In the genomic region with DNA sequence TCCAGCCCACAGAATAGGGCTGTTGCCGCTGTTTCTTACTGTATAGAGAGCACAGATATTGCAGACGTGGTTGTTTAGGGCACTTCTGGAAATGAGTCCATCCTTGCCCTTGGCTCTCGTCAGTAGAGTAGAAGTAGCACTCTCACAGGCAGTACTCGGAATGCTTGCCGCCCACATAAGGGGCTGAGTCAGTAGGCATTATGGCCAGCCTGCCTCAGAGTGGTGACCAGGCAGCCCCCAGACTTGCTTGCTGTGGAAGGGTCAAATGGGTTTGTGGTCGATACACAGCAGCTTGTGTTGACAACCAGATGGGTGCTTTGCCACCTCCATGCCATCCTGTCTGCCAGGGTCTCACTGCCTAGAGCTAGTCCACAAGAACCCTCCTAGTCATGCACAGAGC, we compare ENCODE assay signal across 26 cellular contexts.
"Had no signal": no experiment of that assay in that cellular context is flagged by ENCODE, and none has a peak within 500 bp of the region (broad histone marks: within the 10 kb centered on the region; RNA-seq: fewer than 3 reads in every experiment).

No MANE protein-coding gene starts in this region.

- H3K27ac ChIP-seq: body of pancreas, left lung, prostate gland, suprapubic skin, transverse colon, uterus had no signal

- H3K9me3 Mint-ChIP-seq: activated B cell treated with CpG ODN at 0.5 μM for 24 hours; activated naive CD8-positive, alpha-beta T cell treated with anti-CD3 and anti-CD28 coated beads, Interleukin-2, amount 10 ng/mL, durations not matched to agents 7 days and 5 days; activated T-cell treated with anti-CD3 and anti-CD28 coated beads, Interleukin-2, amount 50 U/mL, for 4 hours; dendritic cell treated with granulocyte-macrophage colony-stimulating factor and Interleukin-4, amounts not matched to agents 40 ng/mL and 50 ng/mL, for 4 days; naive thymus-derived CD4-positive, alpha-beta T cell; neural crest cell; stimulated activated naive CD8-positive, alpha-beta T cell treated with anti-CD3 and anti-CD28 coated beads, Interleukin-15, Interleukin-2, amounts not matched to agents 100 ng/mL and 50 ng/mL, for 24 hours had no signal

- H3K27me3 Mint-ChIP-seq: activated B cell treated with CpG ODN at 0.5 μM for 24 hours; activated naive CD8-positive, alpha-beta T cell treated with anti-CD3 and anti-CD28 coated beads, Interleukin-2, amount 10 ng/mL, durations not matched to agents 7 days and 5 days; dendritic cell treated with granulocyte-macrophage colony-stimulating factor and Interleukin-4, amounts not matched to agents 40 ng/mL and 50 ng/mL, for 4 days; naive thymus-derived CD4-positive, alpha-beta T cell; stimulated activated naive CD8-positive, alpha-beta T cell treated with anti-CD3 and anti-CD28 coated beads, Interleukin-15, Interleukin-2, amounts not matched to agents 100 ng/mL and 50 ng/mL, for 24 hours had no signal

- H3K4me3 ChIP-seq: body of pancreas, left lung, lung, prostate gland, suprapubic skin, transverse colon, uterus had no signal

- H3K27me3 ChIP-seq: body of pancreas, left lung, suprapubic skin, transverse colon, uterus had no signal

- H3K4me1 Mint-ChIP-seq: neural crest cell had no signal

- H3K27ac Mint-ChIP-seq: activated B cell treated with CpG ODN at 0.5 μM for 24 hours; activated naive CD8-positive, alpha-beta T cell treated with anti-CD3 and anti-CD28 coated beads, Interleukin-2, amount 10 ng/mL, durations not matched to agents 7 days and 5 days; dendritic cell treated with granulocyte-macrophage colony-stimulating factor and Interleukin-4, amounts not matched to agents 40 ng/mL and 50 ng/mL, for 4 days; stimulated activated naive CD8-positive, alpha-beta T cell treated with anti-CD3 and anti-CD28 coated beads, Interleukin-15, Interleukin-2, amounts not matched to agents 100 ng/mL and 50 ng/mL, for 24 hours had no signal

- H3K9me3 ChIP-seq: body of pancreas, left lung, prostate gland, suprapubic skin, transverse colon, uterus had no signal

- H3K36me3 ChIP-seq: prostate gland, uterus had no signal

- DNase-seq: activated B cell treated with CpG ODN at 0.5 μM for 24 hours; activated CD4-positive, alpha-beta T cell treated with anti-CD3 and anti-CD28 coated beads for 4 hours; activated CD4-positive, alpha-beta T cell treated with anti-CD3 and anti-CD28 coated beads, Interleukin-2, amount 50 U/mL, for 48 hours; activated CD8-positive, alpha-beta memory T cell treated with anti-CD3 and anti-CD28 coated beads, Interleukin-2, amount 50 U/mL, for 48 hours; activated naive CD4-positive, alpha-beta T cell treated with Interleukin-2 at 50 U/mL for 16 hours; activated naive CD8-positive, alpha-beta T cell treated with anti-CD3 and anti-CD28 coated beads, Interleukin-2, amount 10 ng/mL, durations not matched to agents 7 days and 5 days; activated T-cell treated with anti-CD3 and anti-CD28 coated beads, Interleukin-2, amount 50 U/mL, for 4 hours; amygdala; body of pancreas; effector CD4-positive, alpha-beta T cell; foreskin fibroblast; left lung; naive thymus-derived CD4-positive, alpha-beta T cell; occipital lobe; stimulated activated CD4-positive, alpha-beta T cell treated with anti-CD3 and anti-CD28 coated beads, Interleukin-12 subunit alpha, Interleukin-12 subunit beta, amount 100 ng/mL, for 4 hours; stimulated activated CD4-positive, alpha-beta T cell treated with anti-CD3 and anti-CD28 coated beads, Interleukin-4, amount 100 ng/mL, for 4 hours; T-helper 1 cell; T-helper 9 cell; transverse colon; uterus had no signal

- ATAC-seq: activated T-cell treated with anti-CD3 and anti-CD28 coated beads, Interleukin-2, amount 50 U/mL, for 4 hours; body of pancreas; left lung; naive thymus-derived CD4-positive, alpha-beta T cell had no signal

- H3K4me1 ChIP-seq: body of pancreas, left lung, prostate gland, suprapubic skin, transverse colon, uterus had no signal

- H3K4me3 Mint-ChIP-seq: activated B cell treated with CpG ODN at 0.5 μM for 24 hours; activated naive CD8-positive, alpha-beta T cell treated with anti-CD3 and anti-CD28 coated beads, Interleukin-2, amount 10 ng/mL, durations not matched to agents 7 days and 5 days; activated T-cell treated with anti-CD3 and anti-CD28 coated beads, Interleukin-2, amount 50 U/mL, for 4 hours; dendritic cell treated with granulocyte-macrophage colony-stimulating factor and Interleukin-4, amounts not matched to agents 40 ng/mL and 50 ng/mL, for 4 days; naive thymus-derived CD4-positive, alpha-beta T cell; neural crest cell; stimulated activated naive CD8-positive, alpha-beta T cell treated with anti-CD3 and anti-CD28 coated beads, Interleukin-15, Interleukin-2, amounts not matched to agents 100 ng/mL and 50 ng/mL, for 24 hours had no signal
